In genomic region chr6:28982476-28983266, GRCh38 we compare ENCODE assay signal across 8 cellular contexts. TPM values are rescaled to one million over a fixed set of nuclear protein-coding genes. Genes with fewer than 3 reads are reported as not detected.
A peak's percentile ranks its signal among the peaks of the same experiment; 100 is the strongest.
DNase-seq lines count a peak whose midpoint lies in the region; FAIRE-seq and TF ChIP-seq lines count a peak whose summit lies in the region.

No MANE protein-coding gene starts in this region.

- intact Hi-C loops in PC-9 (cut with micrococcal nuclease; ENCODE audit: unreplicated experiment): loop anchor here (1.0 to 10.0 kb wide), 4 partner anchors 29 to 118 kb away; no protein-coding TSS in a partner anchor

- no peak for FAIRE-seq in bronchial epithelial cell (lab: Jason Lieb, UNC)

- no peaks in the 10 kb centered on the region for H3K79me2 ChIP-seq in PC-9 (ENCODE audit: low read depth)

- DNase-seq in HCEC 1CT (peak; percentile 75), PC-9 (peak; percentile 47 to 56), bronchial epithelial cell (ENCODE audit: low read depth) (peak; percentile 64), kidney glomerular epithelial cell (lab: John Stamatoyannopoulos, UW) (peak; percentile 77), NCI-H1092 (lab: John Stamatoyannopoulos, UW) (no peak), AG08396 (ENCODE audit: low spot score) (no peak)

- no TSS peak for BruUV-seq in PC-9 (replicated peaks; lab: Mats Ljungman, UMichigan)

- H3K9ac ChIP-seq in stomach smooth muscle (ENCODE audit: low read length in 2 of 2): peak overlapping the region; percentile 50 to 60

- H3K36me3 ChIP-seq in PC-9 (ENCODE audit: low read depth): no peaks in the 10 kb centered on the region
- H3K36me3 ChIP-seq in bronchial epithelial cell (ENCODE audit: control insufficient read depth, insufficient read depth, low read length): no peaks in the 10 kb centered on the region
- H3K36me3 ChIP-seq in stomach smooth muscle (ENCODE audit: control insufficient read depth in 2 of 2, insufficient read depth in 2 of 2, low read length in 2 of 2): no peaks in the 10 kb centered on the region

- peak overlapping the region; percentile 80 for H3K4me2 ChIP-seq in PC-9

- H3K9me2 ChIP-seq in PC-9 (ENCODE audit: insufficient read depth): no peaks in the 10 kb centered on the region

- peak overlapping the region; percentile 72 for H2AFZ ChIP-seq in PC-9

- H3K27ac ChIP-seq in C4-2B (peak overlapping the region; percentile 41), PC-9 (peak overlapping the region; percentile 50), stomach smooth muscle (ENCODE audit: low read length) (peak overlapping the region; percentile 53)

- no peaks in the 10 kb centered on the region for H4K20me1 ChIP-seq in PC-9 (ENCODE audit: insufficient read depth)

- CTCF ChIA-PET in PC-9 (lab: Charles Lee): no interaction called here

- POLR2A ChIA-PET in PC-9 (lab: Charles Lee; ENCODE audit: unreplicated experiment): interaction anchor here (0.5 to 0.6 kb wide), 3 partner anchors 42 to 1636 kb away, joined by 3 read pairs; no protein-coding TSS in a partner anchor

- TF ChIP-seq CTCF in C4-2B (conservative IDR thresholded peaks at IDR 0.05) (peak; percentile 32; the same call in 1 of the 2 replicates), PC-9 (conservative IDR thresholded peaks at IDR 0.05) (peak; percentile 19; the same call in 1 of the 2 replicates), bronchial epithelial cell (IDR thresholded peaks at IDR 0.05; ENCODE audit: insufficient read depth, low read length, severe bottlenecking) (no peak)

- H3K9me3 ChIP-seq in PC-9 (ENCODE audit: insufficient read depth, low read depth) (no peaks in the 10 kb centered on the region), stomach smooth muscle (ENCODE audit: control insufficient read depth in 2 of 2, low read length in 2 of 2) (no peaks in the 10 kb centered on the region)

- peaks cover 50% of the 10 kb centered on the region for H3F3A ChIP-seq in PC-9 (ENCODE audit: insufficient read depth, low read depth)

- H3K27me3 ChIP-seq in PC-9 (ENCODE audit: insufficient read depth, low read depth) (no peaks in the 10 kb centered on the region), bronchial epithelial cell (ENCODE audit: control insufficient read depth, insufficient read depth, low read length) (no peaks in the 10 kb centered on the region), stomach smooth muscle (ENCODE audit: control insufficient read depth in 1 of 2, insufficient read depth in 2 of 2, low read length in 2 of 2) (peaks cover 5% of the 10 kb centered on the region in 2 donors)

- H3K4me1 ChIP-seq in PC-9 (replicated peaks; ENCODE audit: insufficient read depth) (peaks cover 48% of the 10 kb centered on the region), stomach smooth muscle (ENCODE audit: control insufficient read depth, insufficient read depth, low read length) (peaks cover 13% of the 10 kb centered on the region)

- H3K4me3 ChIP-seq in PC-9 (peak overlapping the region; percentile 76), bronchial epithelial cell (ENCODE audit: low read depth, low read length) (peak overlapping the region; percentile 74), stomach smooth muscle (ENCODE audit: low read length in 2 of 2) (peak overlapping the region; percentile 96 to 100)

RNA-seq across cellular contexts. Expression of gene ZNF311, which starts 22.4 kb away (rescaled TPM):
- total RNA-seq in PC-9 (2021) (2.1 TPM in 2 replicates), bronchial epithelial cell (3.8 and 3.9 TPM in 2 replicates)

RNA-seq across cellular contexts. Expression of gene TRIM27, which starts 58.9 kb away (rescaled TPM):
- total RNA-seq in PC-9 (2021): 67.2 and 86.2 TPM in 2 replicates
- total RNA-seq in bronchial epithelial cell: 27.0 and 39.0 TPM in 2 replicates

Comparison
In these comparisons a context has a peak if more than half of its experiments do, and no peak if none do; other contexts are left out.
1. DNase-seq: peak in HCEC 1CT (single experiment), PC-9 (2 of 2), bronchial epithelial cell (single experiment) and kidney glomerular epithelial cell (single experiment); none in NCI-H1092 (single experiment) and AG08396 (single experiment).
2. Peak in every context shown above with its lines, with median percentiles within 50 percentile points of each other: H3K27ac ChIP-seq and H3K4me3 ChIP-seq.